Comparison of ENCODE assay signal across 21 cellular contexts in genomic region chr3:110383356-110383755, GRCh38.
DNase-seq lines count a peak whose midpoint lies in the region; ATAC-seq and TF ChIP-seq lines count a peak whose summit lies in the region.
"Had no signal": no experiment of that assay in that cellular context is flagged by ENCODE, and none has a peak within 500 bp of the region (broad histone marks: within the 10 kb centered on the region; RNA-seq: fewer than 3 reads in every experiment).

No MANE protein-coding gene starts in this region.

- H3K36me3 Mint-ChIP-seq in osteocyte (ENCODE audit: unreplicated experiment): peaks cover 4% of the 10 kb centered on the region
- H3K36me3 Mint-ChIP-seq: CD14-positive monocyte had no signal

- H3K4me3 Mint-ChIP-seq in osteocyte (ENCODE audit: unreplicated experiment): no peak overlapping the region
- H3K4me3 Mint-ChIP-seq: CD14-positive monocyte had no signal

- H3K4me3 ChIP-seq in RWPE2 (ENCODE audit: severe bottlenecking): no peak overlapping the region
- H3K4me3 ChIP-seq in fibroblast of the aortic adventitia (ENCODE audit: low read depth, low read length): no peak overlapping the region
- H3K4me3 ChIP-seq: SK-N-MC had no signal

- H3K27me3 ChIP-seq in RWPE2 (ENCODE audit: insufficient read depth, poor library complexity, severe bottlenecking): no peaks in the 10 kb centered on the region
- H3K27me3 ChIP-seq: BE2C had no signal

- peak overlapping the region; percentile 56 for H3K27ac ChIP-seq in RWPE2 (ENCODE audit: poor library complexity, severe bottlenecking)
- H3K27ac ChIP-seq: SK-N-MC had no signal

- DNase-seq in EH (ENCODE audit: low read depth) (peak; percentile 43), RWPE2 (ENCODE audit: low spot score) (no peak), fibroblast of the aortic adventitia (ENCODE audit: low read depth) (peak; percentile 2), osteocyte (ENCODE audit: extremely low spot score, unreplicated experiment) (no peak), NCI-H748 (lab: John Stamatoyannopoulos, UW; ENCODE audit: unreplicated experiment) (no peak)
- DNase-seq in effector CD4-positive, alpha-beta T cell: no peak
- no peak for DNase-seq in stimulated activated CD4-positive, alpha-beta T cell treated with anti-CD3 and anti-CD28 coated beads, Interleukin-12 subunit alpha, Interleukin-12 subunit beta, amount 100 ng/mL, for 4 hours
- DNase-seq: BE2C, DMS153, DND-41, HCEC 1CT, NCI-H1092, NCI-H1417 treated with DMSO at 0.1 percent for 48 hours, NCI-H1694 treated with DMSO at 0.1 percent for 48 hours, NCI-H2081, NCI-H2227 treated with DMSO at 0.1 percent for 48 hours, NCI-H526 treated with DMSO at 0.1 percent for 48 hours, RPMI8226, SHP77 had no signal

- H3K27me3 Mint-ChIP-seq in osteocyte (ENCODE audit: unreplicated experiment): no peaks in the 10 kb centered on the region

- no peaks in the 10 kb centered on the region for H3K9me3 ChIP-seq in RWPE2 (ENCODE audit: severe bottlenecking)
- H3K9me3 ChIP-seq: BE2C had no signal

- H3K4me1 Mint-ChIP-seq in osteocyte (ENCODE audit: unreplicated experiment): peaks cover 27% of the 10 kb centered on the region
- H3K4me1 Mint-ChIP-seq: CD14-positive monocyte had no signal

- ATAC-seq in RWPE2 (ENCODE audit: low read depth): no peak

- no peaks in the 10 kb centered on the region for H3K36me3 ChIP-seq in RWPE2 (ENCODE audit: low read depth)
- H3K36me3 ChIP-seq: BE2C had no signal

- H3K27ac Mint-ChIP-seq in osteocyte (ENCODE audit: unreplicated experiment): peak overlapping the region; percentile 21
- H3K27ac Mint-ChIP-seq: CD14-positive monocyte had no signal

- peaks cover 12% of the 10 kb centered on the region for H3K4me1 ChIP-seq in RWPE2 (ENCODE audit: insufficient read depth, poor library complexity, severe bottlenecking)
- H3K4me1 ChIP-seq: BE2C had no signal

- H3K9me3 Mint-ChIP-seq in osteocyte (ENCODE audit: unreplicated experiment): peaks cover 9% of the 10 kb centered on the region

- TF ChIP-seq CTCF in RWPE2 (IDR thresholded peaks at IDR 0.05; ENCODE audit: poor library complexity, severe bottlenecking) (no peak), fibroblast of the aortic adventitia (IDR thresholded peaks at IDR 0.05; ENCODE audit: insufficient read depth, low read length) (no peak), osteocyte (IDR thresholded peaks at IDR 0.05) (no peak)

Comparison
In these comparisons a context has a peak if more than half of its experiments do, and no peak if none do; other contexts are left out.
1. DNase-seq: peak in EH (single experiment) and fibroblast of the aortic adventitia (single experiment); none in RWPE2 (single experiment), osteocyte (single experiment), effector CD4-positive, alpha-beta T cell (single experiment), NCI-H748 (single experiment) and stimulated activated CD4-positive, alpha-beta T cell treated with anti-CD3 and anti-CD28 coated beads, Interleukin-12 subunit alpha, Interleukin-12 subunit beta, amount 100 ng/mL, for 4 hours (single experiment).